22 cellular contexts compared by ENCODE assay signal in the genomic region with DNA sequence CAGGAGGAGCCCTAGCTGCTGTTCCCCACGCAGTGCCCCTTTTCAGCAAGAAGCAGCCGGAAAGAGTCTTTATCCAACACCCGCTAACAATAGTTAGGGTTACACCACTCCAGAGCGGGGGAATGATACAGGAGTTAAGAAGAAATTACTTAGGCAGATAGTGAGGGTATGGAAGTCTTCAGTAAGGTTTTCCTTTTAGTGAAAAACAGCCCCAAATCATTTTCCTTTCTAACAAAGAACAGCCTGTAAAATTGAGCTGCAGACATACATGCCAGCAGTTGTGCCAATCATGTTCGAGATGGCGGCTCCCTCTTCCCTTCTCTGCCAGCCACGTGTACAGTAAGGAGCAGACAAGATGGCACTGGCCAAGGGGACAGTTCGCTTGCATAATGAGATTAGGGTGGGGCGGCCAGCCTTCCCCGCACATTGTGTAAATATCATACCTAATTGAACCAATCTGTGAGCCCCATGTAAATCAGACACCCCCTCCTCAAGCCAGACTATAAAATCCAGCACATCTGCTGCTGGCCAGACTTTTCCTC.
"Had no signal": no experiment of that assay in that cellular context is flagged by ENCODE, and none has a peak within 500 bp of the region (broad histone marks: within the 10 kb centered on the region; RNA-seq: fewer than 3 reads in every experiment).

No MANE protein-coding gene starts in this region.

- H3K4me3 Mint-ChIP-seq: immature natural killer cell; naive thymus-derived CD8-positive, alpha-beta T cell; nephron progenitor cell; type B pancreatic cell had no signal

- H3K27me3 Mint-ChIP-seq: type B pancreatic cell had no signal

- DNase-seq: dermis blood vessel endothelial cell; effector memory CD4-positive, alpha-beta T cell; erythroblast; esophagus squamous epithelium; hypothalamus; immature natural killer cell; left ventricle myocardium superior; lower lobe of right lung; naive thymus-derived CD8-positive, alpha-beta T cell; nephron progenitor cell; nucleus accumbens; stimulated activated CD4-positive, alpha-beta T cell treated with anti-CD3 and anti-CD28 coated beads, Interleukin-12 subunit alpha, Interleukin-12 subunit beta, amount 100 ng/mL, for 4 hours; stimulated activated CD4-positive, alpha-beta T cell treated with anti-CD3 and anti-CD28 coated beads, Interleukin-1b, Interleukin-23, amount 100 ng/mL, for 48 hours; stimulated activated CD4-positive, alpha-beta T cell treated with anti-CD3 and anti-CD28 coated beads, Interleukin-4, amount 100 ng/mL, for 1 hour; stimulated activated CD8-positive, alpha-beta memory T cell treated with anti-CD3 and anti-CD28 coated beads, Interleukin-4, amount 100 ng/mL, for 48 hours; stimulated activated naive CD4-positive, alpha-beta T cell treated with Interleukin-2 at 50 U/mL for 16 hours; stomach; thyroid gland had no signal

- H3K9me3 ChIP-seq: esophagus squamous epithelium, lower lobe of right lung, prostate gland, right atrium auricular region, stomach, thyroid gland had no signal

- H3K9me3 Mint-ChIP-seq: immature natural killer cell; naive thymus-derived CD8-positive, alpha-beta T cell; type B pancreatic cell had no signal

- H3K4me2 ChIP-seq: smooth muscle cell had no signal

- H3K4me3 ChIP-seq: esophagus squamous epithelium, lower lobe of right lung, prostate gland, right atrium auricular region, smooth muscle cell, stomach, thyroid gland had no signal

- H3K27ac Mint-ChIP-seq: immature natural killer cell; naive thymus-derived CD8-positive, alpha-beta T cell; nephron progenitor cell; type B pancreatic cell had no signal

- H3K36me3 Mint-ChIP-seq: immature natural killer cell; naive thymus-derived CD8-positive, alpha-beta T cell; type B pancreatic cell had no signal

- H3K4me1 Mint-ChIP-seq: immature natural killer cell; naive thymus-derived CD8-positive, alpha-beta T cell; nephron progenitor cell had no signal

- H3K27ac ChIP-seq: esophagus squamous epithelium, lower lobe of right lung, prostate gland, right atrium auricular region, stomach, thyroid gland had no signal

- H3K27me3 ChIP-seq: esophagus squamous epithelium, right atrium auricular region, thyroid gland had no signal

- H3K36me3 ChIP-seq: esophagus squamous epithelium, lower lobe of right lung, prostate gland, right atrium auricular region, stomach, thyroid gland had no signal

- H3K4me1 ChIP-seq: esophagus squamous epithelium, lower lobe of right lung, prostate gland, right atrium auricular region, stomach, thyroid gland had no signal
